In genomic region chr2:197116306-197116879, GRCh38 we compare ENCODE assay signal across 17 cellular contexts.
DNase-seq lines count a peak whose midpoint lies in the region; ATAC-seq and TF ChIP-seq lines count a peak whose summit lies in the region.
"Had no signal": no experiment of that assay in that cellular context is flagged by ENCODE, and none has a peak within 500 bp of the region (broad histone marks: within the 10 kb centered on the region; RNA-seq: fewer than 3 reads in every experiment).

No MANE protein-coding gene starts in this region.

- H4K20me1 ChIP-seq in OCI-LY1 (ENCODE audit: insufficient read depth, low read length): no peaks in the 10 kb centered on the region

- peak overlapping the region; percentile 35 for H3K4me2 ChIP-seq in OCI-LY1 (ENCODE audit: low read length)

- peak; percentile 29 for ATAC-seq in activated CD8-positive, alpha-beta memory T cell treated with anti-CD3 and anti-CD28 coated beads, Interleukin-2, amount 10 ng/mL, durations not matched to agents 7 days and 5 days
- ATAC-seq in central memory CD8-positive, alpha-beta T cell (replicated peaks; ENCODE audit: extremely low read depth, poor library complexity, severe bottlenecking): no peak
- ATAC-seq in stimulated activated effector memory CD8-positive, alpha-beta T cell treated with anti-CD3 and anti-CD28 coated beads, Interleukin-12 subunit alpha, Interleukin-12 subunit beta, amount 100 ng/mL, for 72 hours: no peak
- no peak for ATAC-seq in GM18502 (IDR thresholded peaks at IDR 0.05; ENCODE audit: poor library complexity, unreplicated experiment)
- ATAC-seq: GM12878, lower lobe of right lung had no signal

- H3K27ac ChIP-seq in OCI-LY1 (ENCODE audit: low read depth, low read length, poor library complexity, severe bottlenecking): peak overlapping the region; percentile 59
- H3K27ac ChIP-seq in brain microvascular endothelial cell: no peak overlapping the region
- H3K27ac ChIP-seq: lower lobe of right lung, WERI-Rb-1 had no signal

- peaks cover 35% of the 10 kb centered on the region for H3K4me1 Mint-ChIP-seq in activated CD8-positive, alpha-beta memory T cell treated with anti-CD3 and anti-CD28 coated beads, Interleukin-2, amount 10 ng/mL, durations not matched to agents 7 days and 5 days
- peaks cover 42% of the 10 kb centered on the region for H3K4me1 Mint-ChIP-seq in central memory CD8-positive, alpha-beta T cell
- H3K4me1 Mint-ChIP-seq in stimulated activated effector memory CD8-positive, alpha-beta T cell treated with anti-CD3 and anti-CD28 coated beads, Interleukin-12 subunit alpha, Interleukin-12 subunit beta, amount 100 ng/mL, for 72 hours: peaks cover 28% of the 10 kb centered on the region

- H3K9ac ChIP-seq in OCI-LY1 (ENCODE audit: low read length): no peak overlapping the region

- H3K27me3 Mint-ChIP-seq in activated CD8-positive, alpha-beta memory T cell treated with anti-CD3 and anti-CD28 coated beads, Interleukin-2, amount 10 ng/mL, durations not matched to agents 7 days and 5 days: no peaks in the 10 kb centered on the region
- no peaks in the 10 kb centered on the region for H3K27me3 Mint-ChIP-seq in central memory CD8-positive, alpha-beta T cell

- H3K9me3 Mint-ChIP-seq in activated CD8-positive, alpha-beta memory T cell treated with anti-CD3 and anti-CD28 coated beads, Interleukin-2, amount 10 ng/mL, durations not matched to agents 7 days and 5 days (ENCODE audit: low read depth): no peaks in the 10 kb centered on the region
- H3K9me3 Mint-ChIP-seq in central memory CD8-positive, alpha-beta T cell: no peaks in the 10 kb centered on the region
- H3K9me3 Mint-ChIP-seq in stimulated activated effector memory CD8-positive, alpha-beta T cell treated with anti-CD3 and anti-CD28 coated beads, Interleukin-12 subunit alpha, Interleukin-12 subunit beta, amount 100 ng/mL, for 72 hours: no peaks in the 10 kb centered on the region

- no peaks in the 10 kb centered on the region for H3K9me3 ChIP-seq in OCI-LY1 (ENCODE audit: low read length)
- H3K9me3 ChIP-seq: lower lobe of right lung had no signal

- CTCF ChIA-PET in activated CD8-positive, alpha-beta memory T cell treated with anti-CD3 and anti-CD28 coated beads, Interleukin-2, amount 10 ng/mL, durations not matched to agents 7 days and 5 days (lab: Charles Lee): no interaction called here

- in situ Hi-C loops in brain microvascular endothelial cell (cut with HindIII; ENCODE audit: low pct_ligation_motif_present, low sequenced_read_pairs): no loop called here

- H3K9me2 ChIP-seq in OCI-LY1 (ENCODE audit: low read depth, low read length): no peaks in the 10 kb centered on the region

- peak overlapping the region; percentile 19 for H3K4me3 Mint-ChIP-seq in activated CD8-positive, alpha-beta memory T cell treated with anti-CD3 and anti-CD28 coated beads, Interleukin-2, amount 10 ng/mL, durations not matched to agents 7 days and 5 days
- no peak overlapping the region for H3K4me3 Mint-ChIP-seq in central memory CD8-positive, alpha-beta T cell
- peak overlapping the region; percentile 1 for H3K4me3 Mint-ChIP-seq in stimulated activated effector memory CD8-positive, alpha-beta T cell treated with anti-CD3 and anti-CD28 coated beads, Interleukin-12 subunit alpha, Interleukin-12 subunit beta, amount 100 ng/mL, for 72 hours

- H3K36me3 Mint-ChIP-seq in activated CD8-positive, alpha-beta memory T cell treated with anti-CD3 and anti-CD28 coated beads, Interleukin-2, amount 10 ng/mL, durations not matched to agents 7 days and 5 days: peaks cover 38% of the 10 kb centered on the region
- peaks cover 54% of the 10 kb centered on the region for H3K36me3 Mint-ChIP-seq in central memory CD8-positive, alpha-beta T cell (ENCODE audit: insufficient read depth)
- H3K36me3 Mint-ChIP-seq in stimulated activated effector memory CD8-positive, alpha-beta T cell treated with anti-CD3 and anti-CD28 coated beads, Interleukin-12 subunit alpha, Interleukin-12 subunit beta, amount 100 ng/mL, for 72 hours: peaks cover 79% of the 10 kb centered on the region

- H3K4me3 ChIP-seq in OCI-LY1 (ENCODE audit: low read depth, low read length, poor library complexity, severe bottlenecking): no peak overlapping the region
- no peak overlapping the region for H3K4me3 ChIP-seq in brain microvascular endothelial cell (ENCODE audit: low read depth, low read length)
- H3K4me3 ChIP-seq: GM12878, lower lobe of right lung had no signal

- no peaks in the 10 kb centered on the region for H3K79me2 ChIP-seq in OCI-LY1 (ENCODE audit: insufficient read depth, low read length)

- no peak overlapping the region for H2AFZ ChIP-seq in OCI-LY1 (ENCODE audit: low read length)

- H3K27me3 ChIP-seq in OCI-LY1 (ENCODE audit: insufficient read depth, low read length): no peaks in the 10 kb centered on the region
- H3K27me3 ChIP-seq in brain microvascular endothelial cell (replicated peaks): no peaks in the 10 kb centered on the region

- TF ChIP-seq CTCF in OCI-LY1 (IDR thresholded peaks at IDR 0.05; ENCODE audit: low read length) (no peak), brain microvascular endothelial cell (IDR thresholded peaks at IDR 0.05; ENCODE audit: low read depth, low read length, missing control alignments) (no peak)

- H3F3A ChIP-seq in OCI-LY1 (ENCODE audit: insufficient read depth, low read length): no peaks in the 10 kb centered on the region

- peaks cover 29% of the 10 kb centered on the region for H3K4me1 ChIP-seq in OCI-LY1 (ENCODE audit: insufficient read depth, low read length, severe bottlenecking)
- H3K4me1 ChIP-seq: lower lobe of right lung had no signal

- DNase-seq in activated CD8-positive, alpha-beta memory T cell treated with anti-CD3 and anti-CD28 coated beads, Interleukin-2, amount 10 ng/mL, durations not matched to agents 7 days and 5 days: no peak
- DNase-seq in activated CD8-positive, alpha-beta memory T cell treated with anti-CD3 and anti-CD28 coated beads for 24 hours: no peak
- DNase-seq in central memory CD8-positive, alpha-beta T cell (ENCODE audit: low spot score in 2 of 2): no peak
- DNase-seq in stimulated activated effector memory CD8-positive, alpha-beta T cell treated with anti-CD3 and anti-CD28 coated beads, Interleukin-12 subunit alpha, Interleukin-12 subunit beta, amount 100 ng/mL, for 72 hours (ENCODE audit: low spot score in 2 of 2): no peak
- DNase-seq in NCI-H187 treated with DMSO at 0.1 percent for 48 hours (lab: John Stamatoyannopoulos, UW) (no peak), brain microvascular endothelial cell (no peak)
- DNase-seq: C1 segment of cervical spinal cord; DMS153; lower lobe of right lung; NCI-H1417; NCI-H526 treated with DMSO at 0.1 percent for 48 hours; posterior cingulate gyrus; stimulated activated CD4-positive, alpha-beta T cell treated with anti-CD3 and anti-CD28 coated beads, Interleukin-2, amount 100 ng/mL, for 48 hours; WERI-Rb-1 had no signal

- peak overlapping the region; percentile 61 for H3K27ac Mint-ChIP-seq in activated CD8-positive, alpha-beta memory T cell treated with anti-CD3 and anti-CD28 coated beads, Interleukin-2, amount 10 ng/mL, durations not matched to agents 7 days and 5 days
- H3K27ac Mint-ChIP-seq in central memory CD8-positive, alpha-beta T cell (ENCODE audit: low read depth): peak overlapping the region; percentile 36
- H3K27ac Mint-ChIP-seq in stimulated activated effector memory CD8-positive, alpha-beta T cell treated with anti-CD3 and anti-CD28 coated beads, Interleukin-12 subunit alpha, Interleukin-12 subunit beta, amount 100 ng/mL, for 72 hours: peak overlapping the region; percentile 72

- peaks cover 22% of the 10 kb centered on the region for H3K36me3 ChIP-seq in OCI-LY1 (ENCODE audit: insufficient read depth, low read length)
- H3K36me3 ChIP-seq in brain microvascular endothelial cell (replicated peaks): no peaks in the 10 kb centered on the region
- H3K36me3 ChIP-seq: WERI-Rb-1 had no signal
